ENCODE assay signal across 8 cellular contexts in genomic region chr1:45009956-45010854, GRCh38. TPM values are rescaled to one million over a fixed set of nuclear protein-coding genes. Genes with fewer than 3 reads are reported as not detected.
DNase-seq lines count a peak whose midpoint lies in the region; ATAC-seq, FAIRE-seq and TF ChIP-seq lines count a peak whose summit lies in the region.

No MANE protein-coding gene starts in this region.

- in situ Hi-C loops in GM13977 (cut with MboI; ENCODE audit: low pct_unique_long_range_greater_than_20kb, low sequenced_read_pairs, unreplicated experiment): loop anchor here (25.0 kb wide), 1 partner anchor 477 kb away; the partner anchor contains the start of gene TESK2

- H3K4me3 Mint-ChIP-seq in activated T-cell treated with anti-CD3 and anti-CD28 coated beads, Interleukin-2, amount 50 U/mL, for 24 hours: peak overlapping the region; percentile 91

- peak overlapping the region; percentile 92 for H3K4me3 ChIP-seq in DOHH2 (ENCODE audit: low read length)
- H3K4me3 ChIP-seq in gastroesophageal sphincter: peak overlapping the region; percentile 94 to 100
- H3K4me3 ChIP-seq in pancreas: peak overlapping the region; percentile 72 to 99 (median 96)

- H3K4me1 ChIP-seq in DOHH2 (ENCODE audit: control insufficient read depth, low read length): peaks cover 30% of the 10 kb centered on the region
- peaks cover 0 to 58% (median 37%) of the 10 kb centered on the region in 3 donors for H3K4me1 ChIP-seq in gastroesophageal sphincter
- peaks cover 0 to 24% (median 6%) of the 10 kb centered on the region in 3 donors for H3K4me1 ChIP-seq in pancreas

- H3K27me3 ChIP-seq in DOHH2 (ENCODE audit: control insufficient read depth, low read length) (no peaks in the 10 kb centered on the region), gastroesophageal sphincter (no peaks in the 10 kb centered on the region), pancreas (no peaks in the 10 kb centered on the region)

- no peaks in the 10 kb centered on the region for H3K9me2 ChIP-seq in DOHH2 (replicated peaks; ENCODE audit: control insufficient read depth, low read length)

- peak overlapping the region; percentile 94 for H3K4me2 ChIP-seq in DOHH2 (ENCODE audit: low read length)

- no peaks in the 10 kb centered on the region for H3K9me3 Mint-ChIP-seq in activated T-cell treated with anti-CD3 and anti-CD28 coated beads, Interleukin-2, amount 50 U/mL, for 24 hours

- H3K36me3 ChIP-seq in DOHH2 (ENCODE audit: control insufficient read depth, low read length) (peaks cover 24% of the 10 kb centered on the region), gastroesophageal sphincter (peaks cover 0 to 61% of the 10 kb centered on the region in 2 donors), pancreas (peaks cover 3 to 37% (median 25%) of the 10 kb centered on the region in 3 donors)

- no peak for TF ChIP-seq EP300 in gastroesophageal sphincter (IDR thresholded peaks at IDR 0.05)

- TF ChIP-seq CTCF in DOHH2 (IDR thresholded peaks at IDR 0.05; ENCODE audit: low read depth, low read length, poor library complexity, severe bottlenecking) (no peak), gastroesophageal sphincter (IDR thresholded peaks at IDR 0.05) (no peak), pancreas (IDR thresholded peaks at IDR 0.05) (no peak), GM13977 (IDR thresholded peaks at IDR 0.05; ENCODE audit: extremely low read depth, insufficient read depth, missing control alignments) (no peak)

- ATAC-seq in gastroesophageal sphincter: no peak
- ATAC-seq in pancreas: peak; percentile 42 to 68 (median 45)
- ATAC-seq in GM18502 (IDR thresholded peaks at IDR 0.05; ENCODE audit: poor library complexity, unreplicated experiment): no peak

- peaks cover 80% of the 10 kb centered on the region for H3K36me3 Mint-ChIP-seq in activated T-cell treated with anti-CD3 and anti-CD28 coated beads, Interleukin-2, amount 50 U/mL, for 24 hours (ENCODE audit: low read depth)

- H3K4me1 Mint-ChIP-seq in activated T-cell treated with anti-CD3 and anti-CD28 coated beads, Interleukin-2, amount 50 U/mL, for 24 hours (ENCODE audit: low read depth): peaks cover 51% of the 10 kb centered on the region

- H3K79me2 ChIP-seq in DOHH2 (ENCODE audit: control insufficient read depth, low read length): peaks cover 17% of the 10 kb centered on the region

- no peaks in the 10 kb centered on the region for H3K9me3 ChIP-seq in DOHH2 (ENCODE audit: control insufficient read depth, insufficient read depth, low read length)
- H3K9me3 ChIP-seq in gastroesophageal sphincter: no peaks in the 10 kb centered on the region
- no peaks in the 10 kb centered on the region for H3K9me3 ChIP-seq in pancreas

- no peak for TF ChIP-seq POLR2A in gastroesophageal sphincter (IDR thresholded peaks at IDR 0.05)

- no peaks in the 10 kb centered on the region; the same call in 1 of the 2 replicates for H4K20me1 ChIP-seq in DOHH2 (ENCODE audit: control insufficient read depth, insufficient read depth, low read depth, low read length)

- 21 to 59% methylated on average over 5 to 12 of the region's 41 CpGs for WGBS in gastroesophageal sphincter (ENCODE audit: low coverage in 1 of 2), 2 donors
- 13 to 16% methylated on average over 40 to 41 of the region's 41 CpGs for WGBS in pancreas, 2 donors

- H3K27ac ChIP-seq in DOHH2 (ENCODE audit: low read depth, low read length) (no peak overlapping the region), gastroesophageal sphincter (peak overlapping the region in 3 of 4 donors; percentile 87 to 90 (median 90)), pancreas (peak overlapping the region; percentile 60 to 92 (median 72))

- intact Hi-C loops in pancreas (cut with DNase I): loop anchor here in 2 of 3 donors (5.0 to 10.0 kb wide), 3 partner anchors 175 to 292 kb away; partner anchors contain the start of gene BEST4 (in 1 of the 2)

- DNase-seq in NCI-H1105 treated with DMSO at 0.1 percent for 48 hours (lab: John Stamatoyannopoulos, UW) (peak; percentile 52), pancreas (peak; percentile 51 to 90 (median 72)), KG1 (lab: John Stamatoyannopoulos, UW) (no peak), GM13977 (ENCODE audit: low spot score) (no peak)
- peak; percentile 59 for DNase-seq in activated T-cell treated with anti-CD3 and anti-CD28 coated beads, Interleukin-2, amount 50 U/mL, for 24 hours

- no peaks in the 10 kb centered on the region for H3F3A ChIP-seq in DOHH2 (ENCODE audit: control insufficient read depth, insufficient read depth)

- no peak for FAIRE-seq in pancreas (lab: Jason Lieb, UNC)

- H3K27me3 Mint-ChIP-seq in activated T-cell treated with anti-CD3 and anti-CD28 coated beads, Interleukin-2, amount 50 U/mL, for 24 hours: no peaks in the 10 kb centered on the region

- peak overlapping the region; percentile 63 for H3K27ac Mint-ChIP-seq in activated T-cell treated with anti-CD3 and anti-CD28 coated beads, Interleukin-2, amount 50 U/mL, for 24 hours

RNA-seq across cellular contexts. Expression of gene HECTD3, which starts 0.9 kb away (rescaled TPM):
- 10 to 100 TPM; 27.7 to 48.6 (median 37.5) TPM for total RNA-seq in gastroesophageal sphincter
- total RNA-seq in pancreas: 10 to 100 TPM; 23.5 to 36.4 (median 29.7) TPM
- polyA plus RNA-seq in pancreas: 10 to 100 TPM; 32.0 to 49.0 TPM

RNA-seq across cellular contexts. Expression of gene UROD, which starts 1.8 kb away (rescaled TPM):
- 100 to 1,000 TPM in 2 of 4 donors, 10 to 100 TPM in 2; 81.8 to 115 (median 98.3) TPM for total RNA-seq in gastroesophageal sphincter
- 10 to 100 TPM; 16.9 to 36.6 (median 25.7) TPM for total RNA-seq in pancreas
- polyA plus RNA-seq in pancreas: 10 to 100 TPM; 52.8 to 71.2 TPM

RNA-seq across cellular contexts. Expression of gene EIF2B3, which starts 23.8 kb away (rescaled TPM):
- total RNA-seq in gastroesophageal sphincter: 10 to 100 TPM; 19.9 to 30.4 (median 24.0) TPM
- 10 to 100 TPM in 4 of 6 donors, 1 to 10 TPM in 2; 7.7 to 14.6 (median 12.1) TPM for total RNA-seq in pancreas
- polyA plus RNA-seq in pancreas: 1 to 10 TPM; 6.0 to 9.7 TPM

Comparison
In these comparisons a context has a peak if more than half of its experiments do, and no peak if none do; other contexts are left out.
1. DNase-seq: peak in NCI-H1105 treated with DMSO at 0.1 percent for 48 hours (single experiment), activated T-cell treated with anti-CD3 and anti-CD28 coated beads, Interleukin-2, amount 50 U/mL, for 24 hours (single experiment) and pancreas (6 of 6); none in KG1 (single experiment) and GM13977 (single experiment).
2. ATAC-seq: peak in pancreas (4 of 4); none in gastroesophageal sphincter (single experiment) and GM18502 (single experiment).
3. Peak in every context shown above with its lines, with median percentiles within 50 percentile points of each other: H3K4me3 ChIP-seq.